ENCODE assay signal across 1 cellular context in the genomic region with DNA sequence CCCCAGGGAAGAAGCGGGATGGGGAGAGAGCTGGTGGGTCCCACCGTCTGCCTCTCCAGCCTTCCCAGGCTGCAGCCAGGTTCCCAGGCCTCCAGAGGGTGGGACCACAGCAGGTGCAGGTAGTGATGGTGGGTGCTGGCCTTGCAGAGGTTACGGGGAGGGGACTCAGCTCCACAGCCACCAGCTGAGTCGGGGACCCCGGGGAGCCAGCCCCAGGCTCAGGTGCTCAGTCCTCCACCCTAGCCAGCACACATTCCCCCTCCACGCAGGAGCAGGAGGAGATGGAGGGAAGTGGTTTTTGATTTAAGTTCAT.
TF ChIP-seq lines count a peak whose summit lies in the region.

No MANE protein-coding gene starts in this region.

TF ChIP-seq in IMR-90, 13 proteins besides CTCF, POLR2A, EP300 and RAD21 (continued from another document):
- TF ChIP-seq, protein P1, sequence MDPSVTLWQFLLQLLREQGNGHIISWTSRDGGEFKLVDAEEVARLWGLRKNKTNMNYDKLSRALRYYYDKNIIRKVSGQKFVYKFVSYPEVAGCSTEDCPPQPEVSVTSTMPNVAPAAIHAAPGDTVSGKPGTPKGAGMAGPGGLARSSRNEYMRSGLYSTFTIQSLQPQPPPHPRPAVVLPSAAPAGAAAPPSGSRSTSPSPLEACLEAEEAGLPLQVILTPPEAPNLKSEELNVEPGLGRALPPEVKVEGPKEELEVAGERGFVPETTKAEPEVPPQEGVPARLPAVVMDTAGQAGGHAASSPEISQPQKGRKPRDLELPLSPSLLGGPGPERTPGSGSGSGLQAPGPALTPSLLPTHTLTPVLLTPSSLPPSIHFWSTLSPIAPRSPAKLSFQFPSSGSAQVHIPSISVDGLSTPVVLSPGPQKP (IDR thresholded peaks at IDR 0.05; ENCODE audit: borderline replicate concordance, low read depth, low read length) = no peak
- TF ChIP-seq NFE2L2 (IDR thresholded peaks at IDR 0.05; ENCODE audit: low read depth, low read length) = no peak
- TF ChIP-seq SMC3 (IDR thresholded peaks at IDR 0.05; ENCODE audit: low read depth, low read length) = no peak
- TF ChIP-seq RFX5 (IDR thresholded peaks at IDR 0.05; ENCODE audit: low read depth, low read length) = no peak
